8 cellular contexts compared by ENCODE assay signal in genomic region chr7:5477723-5478531, GRCh38. TPM values are rescaled to one million over a fixed set of nuclear protein-coding genes. Genes with fewer than 3 reads are reported as not detected.
DNase-seq lines count a peak whose midpoint lies in the region; ATAC-seq lines count a peak whose summit lies in the region.

No MANE protein-coding gene starts in this region.

- H3K9me3 Mint-ChIP-seq in activated naive CD8-positive, alpha-beta T cell treated with anti-CD3 and anti-CD28 coated beads, Interleukin-2, amount 50 U/mL, for 24 hours = no peaks in the 10 kb centered on the region
- no peaks in the 10 kb centered on the region for H3K9me3 Mint-ChIP-seq in immature natural killer cell
- H3K9me3 Mint-ChIP-seq in activated CD4-positive, alpha-beta T cell treated with anti-CD3 and anti-CD28 coated beads, Interleukin-2, amount 10 ng/mL, durations not matched to agents 7 days and 5 days = no peaks in the 10 kb centered on the region

- H3K4me1 Mint-ChIP-seq in activated naive CD8-positive, alpha-beta T cell treated with anti-CD3 and anti-CD28 coated beads, Interleukin-2, amount 50 U/mL, for 24 hours = peaks cover 12% of the 10 kb centered on the region
- H3K4me1 Mint-ChIP-seq in immature natural killer cell = peaks cover 16 to 21% of the 10 kb centered on the region in 2 donors
- peaks cover 10% of the 10 kb centered on the region for H3K4me1 Mint-ChIP-seq in activated CD4-positive, alpha-beta T cell treated with anti-CD3 and anti-CD28 coated beads, Interleukin-2, amount 10 ng/mL, durations not matched to agents 7 days and 5 days

- no peak overlapping the region for H3K27ac ChIP-seq in thymus (ENCODE audit: low read depth)

- peak; percentile 58 for ATAC-seq in HG03139 (IDR thresholded peaks at IDR 0.05; ENCODE audit: unreplicated experiment)
- ATAC-seq in activated naive CD8-positive, alpha-beta T cell treated with anti-CD3 and anti-CD28 coated beads, Interleukin-2, amount 50 U/mL, for 24 hours = peak; percentile 5

- H3K9me3 ChIP-seq in thymus (ENCODE audit: control insufficient read depth) = no peaks in the 10 kb centered on the region

- H3K36me3 ChIP-seq in thymus (ENCODE audit: control insufficient read depth, insufficient read depth) = peaks cover 17% of the 10 kb centered on the region

- H3K4me3 Mint-ChIP-seq in activated naive CD8-positive, alpha-beta T cell treated with anti-CD3 and anti-CD28 coated beads, Interleukin-2, amount 50 U/mL, for 24 hours = peak overlapping the region; percentile 53
- H3K4me3 Mint-ChIP-seq in immature natural killer cell = peak overlapping the region; percentile 58 to 84 (median 68)
- H3K4me3 Mint-ChIP-seq in activated CD4-positive, alpha-beta T cell treated with anti-CD3 and anti-CD28 coated beads, Interleukin-2, amount 10 ng/mL, durations not matched to agents 7 days and 5 days = no peak overlapping the region

- H3K27me3 ChIP-seq in thymus (ENCODE audit: control insufficient read depth, insufficient read depth) = no peaks in the 10 kb centered on the region

- no peaks in the 10 kb centered on the region for H3K36me3 Mint-ChIP-seq in activated naive CD8-positive, alpha-beta T cell treated with anti-CD3 and anti-CD28 coated beads, Interleukin-2, amount 50 U/mL, for 24 hours (ENCODE audit: low read depth)
- H3K36me3 Mint-ChIP-seq in immature natural killer cell = no peaks in the 10 kb centered on the region
- no peaks in the 10 kb centered on the region for H3K36me3 Mint-ChIP-seq in activated CD4-positive, alpha-beta T cell treated with anti-CD3 and anti-CD28 coated beads, Interleukin-2, amount 10 ng/mL, durations not matched to agents 7 days and 5 days (ENCODE audit: low read depth)

- DNase-seq in D341Med (ENCODE audit: low spot score) (peak; percentile 92), immature natural killer cell (no peak), activated gamma-delta T cell treated with Interleukin-2 at 50 U/mL for 16 hours (no peak), RKO (ENCODE audit: low spot score) (no peak)
- peak; percentile 15 for DNase-seq in activated naive CD8-positive, alpha-beta T cell treated with anti-CD3 and anti-CD28 coated beads, Interleukin-2, amount 50 U/mL, for 24 hours
- DNase-seq in activated CD4-positive, alpha-beta T cell treated with anti-CD3 and anti-CD28 coated beads, Interleukin-2, amount 10 ng/mL, durations not matched to agents 7 days and 5 days = no peak

- CTCF ChIA-PET in activated CD4-positive, alpha-beta T cell treated with anti-CD3 and anti-CD28 coated beads, Interleukin-2, amount 10 ng/mL, durations not matched to agents 7 days and 5 days (lab: Charles Lee) = interaction anchor here (0.6 to 1.1 kb wide), 3 partner anchors 17 to 836 kb away, joined by 3 read pairs; no protein-coding TSS in a partner anchor

- POLR2A ChIA-PET in activated CD4-positive, alpha-beta T cell treated with anti-CD3 and anti-CD28 coated beads, Interleukin-2, amount 10 ng/mL, durations not matched to agents 7 days and 5 days (lab: Charles Lee) = no interaction called here

- H3K4me1 ChIP-seq in thymus (ENCODE audit: control insufficient read depth, insufficient read depth, low read length) = no peaks in the 10 kb centered on the region

- no peak overlapping the region for H3K27ac Mint-ChIP-seq in activated naive CD8-positive, alpha-beta T cell treated with anti-CD3 and anti-CD28 coated beads, Interleukin-2, amount 50 U/mL, for 24 hours
- peak overlapping the region in 3 of 6 donors; percentile 4 to 65 (median 34) for H3K27ac Mint-ChIP-seq in immature natural killer cell
- no peak overlapping the region for H3K27ac Mint-ChIP-seq in activated CD4-positive, alpha-beta T cell treated with anti-CD3 and anti-CD28 coated beads, Interleukin-2, amount 10 ng/mL, durations not matched to agents 7 days and 5 days

- WGBS in thymus = 43% methylated on average over 29 of the region's 29 CpGs

- H3K27me3 Mint-ChIP-seq in activated naive CD8-positive, alpha-beta T cell treated with anti-CD3 and anti-CD28 coated beads, Interleukin-2, amount 50 U/mL, for 24 hours = no peaks in the 10 kb centered on the region
- peaks cover 0 to 6% (median 4%) of the 10 kb centered on the region in 3 donors for H3K27me3 Mint-ChIP-seq in immature natural killer cell (ENCODE audit: low read depth in 3 of 3)
- no peaks in the 10 kb centered on the region for H3K27me3 Mint-ChIP-seq in activated CD4-positive, alpha-beta T cell treated with anti-CD3 and anti-CD28 coated beads, Interleukin-2, amount 10 ng/mL, durations not matched to agents 7 days and 5 days

- peak overlapping the region; percentile 49 for H3K4me3 ChIP-seq in thymus (ENCODE audit: low read length)

RNA-seq across cellular contexts. Expression of gene FBXL18, which starts 35.7 kb away (rescaled TPM):
- polyA plus RNA-seq in immature natural killer cell = 1 to 10 TPM in 1 of 3 donors, under 1 TPM in 1, not detected in 1; 0.18 to 2.3 TPM
- polyA plus RNA-seq in thymus = 1.6 TPM
- 10 to 100 TPM; 12.5 to 13.6 TPM for total RNA-seq in activated CD4-positive, alpha-beta T cell treated with anti-CD3 and anti-CD28 coated beads, Interleukin-2, amount 10 ng/mL, durations not matched to agents 7 days and 5 days

RNA-seq across cellular contexts. Expression of gene ACTB, which starts 52.5 kb away (rescaled TPM):
- polyA plus RNA-seq in immature natural killer cell (over 10,000 TPM; 14,703 to 30,361 (median 21,806) TPM), thymus (9,031 TPM)
- over 10,000 TPM; 12,408 to 13,148 TPM for total RNA-seq in activated CD4-positive, alpha-beta T cell treated with anti-CD3 and anti-CD28 coated beads, Interleukin-2, amount 10 ng/mL, durations not matched to agents 7 days and 5 days

RNA-seq across cellular contexts. Expression of gene TNRC18, which starts 54.3 kb away (rescaled TPM):
- 1 to 10 TPM in 2 of 3 donors, under 1 TPM in 1; 0.42 to 4.1 (median 1.0) TPM for polyA plus RNA-seq in immature natural killer cell
- polyA plus RNA-seq in thymus = 26.2 TPM
- total RNA-seq in activated CD4-positive, alpha-beta T cell treated with anti-CD3 and anti-CD28 coated beads, Interleukin-2, amount 10 ng/mL, durations not matched to agents 7 days and 5 days = 10 to 100 TPM; 45.8 to 53.9 TPM

Comparison
In these comparisons a context has a peak if more than half of its experiments do, and no peak if none do; other contexts are left out.
1. DNase-seq: peak in D341Med (single experiment) and activated naive CD8-positive, alpha-beta T cell treated with anti-CD3 and anti-CD28 coated beads, Interleukin-2, amount 50 U/mL, for 24 hours (single experiment); none in immature natural killer cell (0 of 3), activated gamma-delta T cell treated with Interleukin-2 at 50 U/mL for 16 hours (single experiment), RKO (single experiment) and activated CD4-positive, alpha-beta T cell treated with anti-CD3 and anti-CD28 coated beads, Interleukin-2, amount 10 ng/mL, durations not matched to agents 7 days and 5 days (single experiment).